In the genomic region with DNA sequence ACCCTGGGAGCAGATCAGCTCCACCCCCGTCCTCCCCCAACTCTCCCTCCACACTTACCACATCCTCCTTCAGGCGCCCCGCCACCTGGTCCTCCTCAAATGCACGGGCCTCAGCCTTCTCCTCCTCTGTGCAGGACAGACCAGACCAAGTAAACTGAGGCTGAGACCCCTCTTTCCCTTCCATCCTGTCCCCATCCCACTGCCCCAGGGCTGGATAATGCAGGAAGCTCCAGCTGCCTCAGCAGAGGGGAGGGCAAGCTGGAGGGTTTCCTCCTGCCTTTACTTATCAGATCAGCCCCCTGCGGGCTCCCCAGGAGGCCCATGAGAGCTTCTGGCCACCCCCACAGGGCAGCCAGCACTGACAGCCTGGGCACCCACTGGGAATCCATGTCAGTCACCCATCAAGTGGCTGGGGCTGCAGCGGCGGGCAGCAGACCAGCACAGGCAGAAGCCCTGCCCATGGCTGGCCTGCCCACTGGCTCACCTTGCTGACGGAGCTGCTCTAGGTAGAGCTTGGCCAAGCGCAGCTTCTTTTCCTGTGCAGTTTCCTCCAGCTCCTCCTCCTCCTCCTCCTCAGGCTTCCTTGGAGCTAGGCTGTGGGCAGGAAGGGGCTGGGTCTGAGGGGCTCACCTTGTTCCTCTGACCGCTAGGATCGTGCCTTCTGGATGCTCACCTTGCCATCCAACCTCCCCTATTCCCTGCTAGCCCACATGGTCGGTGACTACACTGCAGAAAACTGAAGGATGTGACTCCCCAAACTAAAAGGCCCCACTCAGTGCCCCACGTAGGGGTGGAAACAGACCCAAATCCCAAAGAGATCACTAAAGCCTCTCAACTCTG, we compare ENCODE assay signal across 25 cellular contexts. TPM values are rescaled to one million over a fixed set of nuclear protein-coding genes. Genes with fewer than 3 reads are reported as not detected.
DNase-seq lines count a peak whose midpoint lies in the region; ATAC-seq and TF ChIP-seq lines count a peak whose summit lies in the region.
"Had no signal": no experiment of that assay in that cellular context is flagged by ENCODE, and none has a peak within 500 bp of the region (broad histone marks: within the 10 kb centered on the region; RNA-seq: fewer than 3 reads in every experiment).

No MANE protein-coding gene starts in this region.

- no peak overlapping the region for H3K27ac Mint-ChIP-seq in natural killer cell treated with Interleukin-12 subunit alpha and Interleukin-12 subunit beta and Interleukin-15 and Interleukin-18, amount 100 ng/mL, for 72 hours
- H3K27ac Mint-ChIP-seq in natural killer cell, result peak overlapping the region in 1 of 2 donors; percentile 8
- peak overlapping the region; percentile 52 for H3K27ac Mint-ChIP-seq in activated T-helper 17 cell treated with anti-CD3 and anti-CD28 coated beads, Interleukin-2, amount 50 U/mL, for 72 hours

- no peak for ATAC-seq in natural killer cell treated with Interleukin-12 subunit alpha and Interleukin-12 subunit beta and Interleukin-15 and Interleukin-18, amount 100 ng/mL, for 72 hours
- no peak for ATAC-seq in natural killer cell
- ATAC-seq in activated T-helper 17 cell treated with anti-CD3 and anti-CD28 coated beads, Interleukin-2, amount 50 U/mL, for 72 hours (replicated peaks), result no peak
- ATAC-seq: left ventricle myocardium superior, mucosa of descending colon, SK-N-SH treated with all-trans-retinoic acid at 6 μM for 48 hours had no signal

- peak; percentile 59 for DNase-seq in natural killer cell treated with Interleukin-12 subunit alpha and Interleukin-12 subunit beta and Interleukin-15 and Interleukin-18, amount 100 ng/mL, for 72 hours (ENCODE audit: low spot score)
- no peak for DNase-seq in natural killer cell
- DNase-seq in posterior vena cava (ENCODE audit: low spot score), result peak; percentile 74
- DNase-seq in NCI-H2081 treated with DMSO at 0.1 percent for 48 hours (lab: John Stamatoyannopoulos, UW), result no peak
- no peak for DNase-seq in AML-193 (lab: John Stamatoyannopoulos, UW)
- no peak for DNase-seq in NAMALWA (ENCODE audit: low spot score)
- DNase-seq: activated CD4-positive, alpha-beta T cell treated with anti-CD3 and anti-CD28 coated beads, Interleukin-2, amount 50 U/mL, for 1 hour; activated naive CD4-positive, alpha-beta T cell; left ventricle myocardium superior; mucosa of descending colon; NCI-H2107; NCI-H446 treated with DMSO at 0.1 percent for 48 hours; WERI-Rb-1 had no signal

- no peaks in the 10 kb centered on the region for H3K27me3 Mint-ChIP-seq in natural killer cell treated with Interleukin-12 subunit alpha and Interleukin-12 subunit beta and Interleukin-15 and Interleukin-18, amount 100 ng/mL, for 72 hours
- H3K27me3 Mint-ChIP-seq in natural killer cell (ENCODE audit: low read depth in 2 of 2), result no peaks in the 10 kb centered on the region
- H3K27me3 Mint-ChIP-seq in activated T-helper 17 cell treated with anti-CD3 and anti-CD28 coated beads, Interleukin-2, amount 50 U/mL, for 72 hours, result no peaks in the 10 kb centered on the region
- H3K27me3 Mint-ChIP-seq: central memory CD8-positive, alpha-beta T cell; IgD-negative memory B cell had no signal

- intact Hi-C loops in natural killer cell (cut with micrococcal nuclease), result no loop called here
- intact Hi-C loops in posterior vena cava (cut with DNase I), result no loop called here

- no peaks in the 10 kb centered on the region for H3K36me3 Mint-ChIP-seq in natural killer cell treated with Interleukin-12 subunit alpha and Interleukin-12 subunit beta and Interleukin-15 and Interleukin-18, amount 100 ng/mL, for 72 hours
- H3K36me3 Mint-ChIP-seq in natural killer cell, result no peaks in the 10 kb centered on the region
- peaks cover 79% of the 10 kb centered on the region for H3K36me3 Mint-ChIP-seq in activated T-helper 17 cell treated with anti-CD3 and anti-CD28 coated beads, Interleukin-2, amount 50 U/mL, for 72 hours (ENCODE audit: low read depth)

- peaks cover 31 to 32% of the 10 kb centered on the region in 2 donors for H3K4me1 Mint-ChIP-seq in natural killer cell treated with Interleukin-12 subunit alpha and Interleukin-12 subunit beta and Interleukin-15 and Interleukin-18, amount 100 ng/mL, for 72 hours (ENCODE audit: low read depth in 2 of 2)
- H3K4me1 Mint-ChIP-seq in natural killer cell, result peaks cover 17 to 43% of the 10 kb centered on the region in 2 donors
- H3K4me1 Mint-ChIP-seq in activated T-helper 17 cell treated with anti-CD3 and anti-CD28 coated beads, Interleukin-2, amount 50 U/mL, for 72 hours, result peaks cover 16% of the 10 kb centered on the region

- TF ChIP-seq CTCF in natural killer cell (IDR thresholded peaks at IDR 0.05), result no peak

- H3K9me3 Mint-ChIP-seq in natural killer cell treated with Interleukin-12 subunit alpha and Interleukin-12 subunit beta and Interleukin-15 and Interleukin-18, amount 100 ng/mL, for 72 hours, result no peaks in the 10 kb centered on the region
- no peaks in the 10 kb centered on the region for H3K9me3 Mint-ChIP-seq in natural killer cell
- H3K9me3 Mint-ChIP-seq in activated T-helper 17 cell treated with anti-CD3 and anti-CD28 coated beads, Interleukin-2, amount 50 U/mL, for 72 hours, result no peaks in the 10 kb centered on the region
- H3K9me3 Mint-ChIP-seq: central memory CD8-positive, alpha-beta T cell; IgD-negative memory B cell had no signal

- H3K4me3 Mint-ChIP-seq in natural killer cell treated with Interleukin-12 subunit alpha and Interleukin-12 subunit beta and Interleukin-15 and Interleukin-18, amount 100 ng/mL, for 72 hours, result no peak overlapping the region
- no peak overlapping the region for H3K4me3 Mint-ChIP-seq in natural killer cell
- no peak overlapping the region for H3K4me3 Mint-ChIP-seq in activated T-helper 17 cell treated with anti-CD3 and anti-CD28 coated beads, Interleukin-2, amount 50 U/mL, for 72 hours
- H3K4me3 Mint-ChIP-seq: CD14-positive monocyte; central memory CD8-positive, alpha-beta T cell had no signal

RNA-seq across cellular contexts. Expression of a gene that starts 3.9 kb away (rescaled TPM):
- 10 to 100 TPM; 46.4 to 78.1 TPM for total RNA-seq in natural killer cell treated with Interleukin-12 subunit alpha and Interleukin-12 subunit beta and Interleukin-15 and Interleukin-18, amount 100 ng/mL, for 72 hours
- total RNA-seq in natural killer cell, result 10 to 100 TPM; 11.2 to 13.0 (median 12.7) TPM
- total RNA-seq in activated T-helper 17 cell treated with anti-CD3 and anti-CD28 coated beads, Interleukin-2, amount 50 U/mL, for 72 hours, result 10 to 100 TPM; 21.5 to 53.0 TPM
- total RNA-seq in posterior vena cava, result 10 to 100 TPM; 13.4 to 14.9 TPM

RNA-seq across cellular contexts. Expression of a gene that starts 4.3 kb away (rescaled TPM):
- total RNA-seq in natural killer cell treated with Interleukin-12 subunit alpha and Interleukin-12 subunit beta and Interleukin-15 and Interleukin-18, amount 100 ng/mL, for 72 hours, result 10 to 100 TPM in 1 of 2 donors, 1 to 10 TPM in 1; 3.7 to 11.9 TPM
- total RNA-seq in natural killer cell (1 to 10 TPM; 4.6 to 7.4 (median 5.6) TPM), posterior vena cava (10 to 100 TPM; 16.5 to 22.3 TPM)
- total RNA-seq in activated T-helper 17 cell treated with anti-CD3 and anti-CD28 coated beads, Interleukin-2, amount 50 U/mL, for 72 hours, result 10 to 100 TPM; 10.4 to 13.4 TPM

RNA-seq across cellular contexts. Expression of a gene that starts 17.4 kb away (rescaled TPM):
- total RNA-seq in natural killer cell treated with Interleukin-12 subunit alpha and Interleukin-12 subunit beta and Interleukin-15 and Interleukin-18, amount 100 ng/mL, for 72 hours, result not detected
- total RNA-seq in natural killer cell (not detected), posterior vena cava (not detected)
- not detected for total RNA-seq in activated T-helper 17 cell treated with anti-CD3 and anti-CD28 coated beads, Interleukin-2, amount 50 U/mL, for 72 hours
- total RNA-seq: astrocyte, dermis microvascular lymphatic vessel endothelial cell, OCI-LY7, thoracic aorta had no signal

RNA-seq across cellular contexts. Expression of a gene that starts 29.4 kb away (rescaled TPM):
- total RNA-seq in natural killer cell treated with Interleukin-12 subunit alpha and Interleukin-12 subunit beta and Interleukin-15 and Interleukin-18, amount 100 ng/mL, for 72 hours, result 1 to 10 TPM; 7.9 to 8.4 TPM
- total RNA-seq in natural killer cell (10 to 100 TPM; 15.0 to 24.7 (median 18.4) TPM), posterior vena cava (10 to 100 TPM; 48.9 to 53.2 TPM)
- total RNA-seq in activated T-helper 17 cell treated with anti-CD3 and anti-CD28 coated beads, Interleukin-2, amount 50 U/mL, for 72 hours, result 10 to 100 TPM; 16.4 to 18.5 TPM

RNA-seq across cellular contexts. Expression of a gene that starts 34.7 kb away (rescaled TPM):
- not detected for total RNA-seq in natural killer cell treated with Interleukin-12 subunit alpha and Interleukin-12 subunit beta and Interleukin-15 and Interleukin-18, amount 100 ng/mL, for 72 hours
- total RNA-seq in natural killer cell (not detected), posterior vena cava (not detected)
- under 1 TPM in 1 of 2 donors, not detected in 1; 0.66 TPM for total RNA-seq in activated T-helper 17 cell treated with anti-CD3 and anti-CD28 coated beads, Interleukin-2, amount 50 U/mL, for 72 hours
- total RNA-seq: astrocyte, dermis microvascular lymphatic vessel endothelial cell, fibroblast of lung, left ventricle myocardium superior, M059J, mucosa of descending colon, OCI-LY7, skeletal muscle tissue, thoracic aorta had no signal

Comparison
In these comparisons a context has a peak if more than half of its experiments do, and no peak if none do; other contexts are left out.
1. DNase-seq: peak in natural killer cell treated with Interleukin-12 subunit alpha and Interleukin-12 subunit beta and Interleukin-15 and Interleukin-18, amount 100 ng/mL, for 72 hours (single experiment) and posterior vena cava (single experiment); none in natural killer cell (single experiment), NCI-H2081 treated with DMSO at 0.1 percent for 48 hours (single experiment), AML-193 (0 of 2) and NAMALWA (single experiment).